18 cellular contexts compared by ENCODE assay signal in the genomic region with DNA sequence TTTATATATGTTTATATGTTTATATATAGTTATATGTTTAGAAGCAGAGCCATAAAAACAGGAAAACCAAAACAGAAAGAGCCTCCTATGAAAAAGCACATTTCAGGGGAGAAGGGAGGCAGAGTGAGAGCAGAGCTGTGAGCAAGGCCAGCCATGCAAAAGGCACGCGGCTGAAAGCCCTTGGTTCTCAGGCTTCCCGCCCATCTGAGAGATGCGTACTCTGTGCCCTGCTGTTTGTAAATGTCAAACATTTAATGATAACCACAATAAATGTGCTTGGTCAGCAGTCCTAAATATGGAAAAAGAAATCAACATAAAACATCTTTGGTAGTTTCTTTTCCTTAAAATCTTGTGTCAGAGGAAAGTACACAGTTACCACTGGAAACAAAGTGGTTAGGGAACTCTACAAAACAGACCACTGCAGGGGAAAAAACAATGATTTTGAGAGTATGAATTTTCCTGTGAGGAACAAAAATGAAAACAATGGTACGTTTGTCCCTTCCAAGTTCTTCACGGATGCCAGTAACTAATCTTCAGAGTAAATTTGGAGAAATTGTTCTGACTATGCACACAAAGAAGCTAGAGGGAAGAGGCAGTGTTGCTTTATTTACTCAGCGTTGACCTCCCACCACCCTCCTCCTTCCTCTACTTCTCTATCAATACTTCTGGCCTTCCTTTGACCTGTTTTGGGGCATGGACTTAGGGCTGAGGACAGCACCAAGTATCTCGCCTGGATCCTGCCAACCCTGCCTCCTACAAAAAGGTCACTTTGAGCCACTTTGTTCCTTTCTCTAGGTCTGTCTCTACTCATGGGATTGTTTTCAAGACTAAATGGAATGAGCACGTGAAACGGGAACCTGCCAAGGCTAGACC.
DNase-seq lines count a peak whose midpoint lies in the region; TF ChIP-seq lines count a peak whose summit lies in the region.
"Had no signal": no experiment of that assay in that cellular context is flagged by ENCODE, and none has a peak within 500 bp of the region (broad histone marks: within the 10 kb centered on the region; RNA-seq: fewer than 3 reads in every experiment).

No MANE protein-coding gene starts in this region.

- no peaks in the 10 kb centered on the region for H4K20me1 ChIP-seq in GM23248 (ENCODE audit: insufficient read depth)
- H4K20me1 ChIP-seq: BLaER1 treated with 17β-estradiol and CSF1 and Interleukin-3, amounts not matched to agents 10 nM and 100 nM had no signal

- peaks cover 3% of the 10 kb centered on the region for H3K9me3 Mint-ChIP-seq in progenitor cell of endocrine pancreas (ENCODE audit: low read depth)
- peaks cover 2% of the 10 kb centered on the region for H3K9me3 Mint-ChIP-seq in activated CD4-positive, alpha-beta memory T cell treated with anti-CD3 and anti-CD28 coated beads for 36 hours

- H3K27me3 Mint-ChIP-seq in progenitor cell of endocrine pancreas, result no peaks in the 10 kb centered on the region
- no peaks in the 10 kb centered on the region for H3K27me3 Mint-ChIP-seq in activated CD4-positive, alpha-beta memory T cell treated with anti-CD3 and anti-CD28 coated beads for 36 hours

- H3K27ac ChIP-seq in layer of hippocampus (ENCODE audit: low read depth, low read length) (peak overlapping the region; percentile 0), GM23248 (no peak overlapping the region)
- H3K27ac ChIP-seq: HL-60 had no signal

- H3K4me1 Mint-ChIP-seq in progenitor cell of endocrine pancreas (ENCODE audit: low read depth), result peaks cover 15% of the 10 kb centered on the region
- H3K4me1 Mint-ChIP-seq in activated CD4-positive, alpha-beta memory T cell treated with anti-CD3 and anti-CD28 coated beads for 36 hours (ENCODE audit: low read depth), result no peaks in the 10 kb centered on the region

- peak overlapping the region; percentile 53 for H3K27ac Mint-ChIP-seq in progenitor cell of endocrine pancreas
- no peak overlapping the region for H3K27ac Mint-ChIP-seq in activated CD4-positive, alpha-beta memory T cell treated with anti-CD3 and anti-CD28 coated beads for 36 hours
- H3K27ac Mint-ChIP-seq: CD8-positive, alpha-beta T cell had no signal

- H2AFZ ChIP-seq in GM23248, result no peak overlapping the region

- POLR2A ChIA-PET in activated CD4-positive, alpha-beta memory T cell treated with anti-CD3 and anti-CD28 coated beads for 36 hours (lab: Charles Lee), result no interaction called here

- no peaks in the 10 kb centered on the region for H3K9me2 ChIP-seq in GM23248 (ENCODE audit: insufficient read depth)

- in situ Hi-C loops in GM23248 (cut with MboI), result no loop called here

- CTCF ChIA-PET in activated CD4-positive, alpha-beta memory T cell treated with anti-CD3 and anti-CD28 coated beads for 36 hours (lab: Charles Lee), result no interaction called here

- 11 to 14% methylated on average over 10 of the region's 10 CpGs for WGBS in GM23248 (ENCODE audit: low coverage in 1 of 2, low lambda C conversion rate in 2 of 2, missing lambda C conversion rate in 2 of 2), 2 experiments

- H3K4me2 ChIP-seq in GM23248 (ENCODE audit: unreplicated experiment), result no peak overlapping the region

- H3K4me3 ChIP-seq in GM23248, result no peak overlapping the region
- H3K4me3 ChIP-seq: BLaER1 treated with 17β-estradiol and CSF1 and Interleukin-3, amounts not matched to agents 10 nM and 100 nM had no signal

- peaks cover 2% of the 10 kb centered on the region for H3K36me3 Mint-ChIP-seq in progenitor cell of endocrine pancreas (ENCODE audit: insufficient read depth)
- H3K36me3 Mint-ChIP-seq in activated CD4-positive, alpha-beta memory T cell treated with anti-CD3 and anti-CD28 coated beads for 36 hours, result no peaks in the 10 kb centered on the region
- H3K36me3 Mint-ChIP-seq: CD8-positive, alpha-beta T cell had no signal

- intact Hi-C loops in activated CD4-positive, alpha-beta memory T cell treated with anti-CD3 and anti-CD28 coated beads for 36 hours (cut with micrococcal nuclease), result no loop called here

- no peak overlapping the region for H3K4me3 Mint-ChIP-seq in progenitor cell of endocrine pancreas (ENCODE audit: low read depth)
- no peak overlapping the region for H3K4me3 Mint-ChIP-seq in activated CD4-positive, alpha-beta memory T cell treated with anti-CD3 and anti-CD28 coated beads for 36 hours
- H3K4me3 Mint-ChIP-seq: CD8-positive, alpha-beta T cell had no signal

- DNase-seq in Ammon's horn (ENCODE audit: low spot score) (peak; percentile 33), RPMI8226 (peak; percentile 83), progenitor cell of endocrine pancreas (ENCODE audit: low spot score, unreplicated experiment) (no peak), NCI-H510A (lab: John Stamatoyannopoulos, UW) (no peak), GM23248 (no peak)
- no peak for DNase-seq in activated CD4-positive, alpha-beta memory T cell treated with anti-CD3 and anti-CD28 coated beads for 36 hours
- DNase-seq: CD8-positive, alpha-beta T cell; H7; MM.1S; NCI-H1092 treated with DMSO at 0.1 percent for 48 hours; NCI-H146; NCI-H2081; NCI-H446 treated with DMSO at 0.1 percent for 48 hours; NCI-H748 treated with DMSO at 0.1 percent for 48 hours; SIG-M5 had no signal

- TF ChIP-seq CTCF in progenitor cell of endocrine pancreas (IDR thresholded peaks at IDR 0.05; ENCODE audit: unreplicated experiment), result no peak

- H3K9me3 ChIP-seq in GM23248 (ENCODE audit: low read depth), result no peaks in the 10 kb centered on the region
- H3K9me3 ChIP-seq: BLaER1 treated with 17β-estradiol and CSF1 and Interleukin-3, amounts not matched to agents 10 nM and 100 nM had no signal

- no peak overlapping the region for H3K9ac ChIP-seq in GM23248

- no peaks in the 10 kb centered on the region for H3K4me1 ChIP-seq in GM23248 (ENCODE audit: insufficient read depth)

- H3F3A ChIP-seq in GM23248 (ENCODE audit: insufficient read depth), result no peaks in the 10 kb centered on the region

- no peaks in the 10 kb centered on the region for H3K27me3 ChIP-seq in layer of hippocampus (ENCODE audit: control insufficient read depth, insufficient read depth, low read length)
- no peaks in the 10 kb centered on the region for H3K27me3 ChIP-seq in GM23248 (replicated peaks; ENCODE audit: insufficient read depth)
- H3K27me3 ChIP-seq: BLaER1 treated with 17β-estradiol and CSF1 and Interleukin-3, amounts not matched to agents 10 nM and 100 nM had no signal

- no peaks in the 10 kb centered on the region for H3K36me3 ChIP-seq in GM23248 (ENCODE audit: low read depth)
- H3K36me3 ChIP-seq: BLaER1 treated with 17β-estradiol and CSF1 and Interleukin-3, amounts not matched to agents 10 nM and 100 nM had no signal

- no peaks in the 10 kb centered on the region for H3K79me2 ChIP-seq in GM23248 (ENCODE audit: insufficient read depth)

Comparison
In these comparisons a context has a peak if more than half of its experiments do, and no peak if none do; other contexts are left out.
1. DNase-seq: peak in Ammon's horn (single experiment) and RPMI8226 (single experiment); none in progenitor cell of endocrine pancreas (single experiment), activated CD4-positive, alpha-beta memory T cell treated with anti-CD3 and anti-CD28 coated beads for 36 hours (single experiment), NCI-H510A (single experiment) and GM23248 (single experiment).